In the genomic region with DNA sequence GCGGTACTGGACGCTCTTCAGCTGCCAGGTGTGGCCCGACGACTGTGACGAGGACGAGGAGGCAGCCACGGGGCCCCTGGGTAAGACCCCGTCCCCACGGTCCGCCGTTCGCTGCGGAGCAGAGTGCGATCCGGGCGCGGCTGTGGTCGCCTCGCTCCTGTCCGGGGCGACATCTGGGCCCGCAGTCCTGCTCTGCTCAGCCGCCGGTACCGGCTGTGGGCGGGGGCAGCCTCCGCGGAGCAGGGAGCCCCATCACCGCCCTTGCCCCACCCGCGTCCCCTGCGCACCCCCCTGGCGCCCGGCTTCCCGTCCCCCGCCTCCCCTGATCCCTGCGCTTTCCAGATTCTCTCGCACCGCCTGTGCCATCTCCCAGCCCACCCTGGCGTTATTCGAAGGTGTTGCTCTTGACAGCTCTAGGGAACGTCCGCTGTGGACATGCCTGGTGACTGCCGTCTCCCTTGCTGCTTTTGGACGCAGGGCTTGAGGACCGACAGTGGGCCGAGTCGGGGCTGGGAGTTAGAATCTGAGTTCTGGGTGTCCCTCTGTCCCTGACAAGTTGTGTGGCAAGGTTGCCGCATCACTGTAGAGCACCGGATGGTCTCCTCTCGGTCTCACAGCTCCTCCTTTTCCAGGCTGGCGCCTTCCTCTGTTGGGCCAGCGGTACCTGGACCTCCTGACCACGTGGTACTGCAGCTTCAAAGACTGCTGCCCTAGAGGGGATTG, we compare ENCODE assay signal across 1 cellular context.
TF ChIP-seq lines count a peak whose summit lies in the region.

No MANE protein-coding gene starts in this region.

TF ChIP-seq in GM23338, 12 proteins besides CTCF, POLR2A, EP300 and RAD21 (continued from another document):
- TF ChIP-seq, protein P1, sequence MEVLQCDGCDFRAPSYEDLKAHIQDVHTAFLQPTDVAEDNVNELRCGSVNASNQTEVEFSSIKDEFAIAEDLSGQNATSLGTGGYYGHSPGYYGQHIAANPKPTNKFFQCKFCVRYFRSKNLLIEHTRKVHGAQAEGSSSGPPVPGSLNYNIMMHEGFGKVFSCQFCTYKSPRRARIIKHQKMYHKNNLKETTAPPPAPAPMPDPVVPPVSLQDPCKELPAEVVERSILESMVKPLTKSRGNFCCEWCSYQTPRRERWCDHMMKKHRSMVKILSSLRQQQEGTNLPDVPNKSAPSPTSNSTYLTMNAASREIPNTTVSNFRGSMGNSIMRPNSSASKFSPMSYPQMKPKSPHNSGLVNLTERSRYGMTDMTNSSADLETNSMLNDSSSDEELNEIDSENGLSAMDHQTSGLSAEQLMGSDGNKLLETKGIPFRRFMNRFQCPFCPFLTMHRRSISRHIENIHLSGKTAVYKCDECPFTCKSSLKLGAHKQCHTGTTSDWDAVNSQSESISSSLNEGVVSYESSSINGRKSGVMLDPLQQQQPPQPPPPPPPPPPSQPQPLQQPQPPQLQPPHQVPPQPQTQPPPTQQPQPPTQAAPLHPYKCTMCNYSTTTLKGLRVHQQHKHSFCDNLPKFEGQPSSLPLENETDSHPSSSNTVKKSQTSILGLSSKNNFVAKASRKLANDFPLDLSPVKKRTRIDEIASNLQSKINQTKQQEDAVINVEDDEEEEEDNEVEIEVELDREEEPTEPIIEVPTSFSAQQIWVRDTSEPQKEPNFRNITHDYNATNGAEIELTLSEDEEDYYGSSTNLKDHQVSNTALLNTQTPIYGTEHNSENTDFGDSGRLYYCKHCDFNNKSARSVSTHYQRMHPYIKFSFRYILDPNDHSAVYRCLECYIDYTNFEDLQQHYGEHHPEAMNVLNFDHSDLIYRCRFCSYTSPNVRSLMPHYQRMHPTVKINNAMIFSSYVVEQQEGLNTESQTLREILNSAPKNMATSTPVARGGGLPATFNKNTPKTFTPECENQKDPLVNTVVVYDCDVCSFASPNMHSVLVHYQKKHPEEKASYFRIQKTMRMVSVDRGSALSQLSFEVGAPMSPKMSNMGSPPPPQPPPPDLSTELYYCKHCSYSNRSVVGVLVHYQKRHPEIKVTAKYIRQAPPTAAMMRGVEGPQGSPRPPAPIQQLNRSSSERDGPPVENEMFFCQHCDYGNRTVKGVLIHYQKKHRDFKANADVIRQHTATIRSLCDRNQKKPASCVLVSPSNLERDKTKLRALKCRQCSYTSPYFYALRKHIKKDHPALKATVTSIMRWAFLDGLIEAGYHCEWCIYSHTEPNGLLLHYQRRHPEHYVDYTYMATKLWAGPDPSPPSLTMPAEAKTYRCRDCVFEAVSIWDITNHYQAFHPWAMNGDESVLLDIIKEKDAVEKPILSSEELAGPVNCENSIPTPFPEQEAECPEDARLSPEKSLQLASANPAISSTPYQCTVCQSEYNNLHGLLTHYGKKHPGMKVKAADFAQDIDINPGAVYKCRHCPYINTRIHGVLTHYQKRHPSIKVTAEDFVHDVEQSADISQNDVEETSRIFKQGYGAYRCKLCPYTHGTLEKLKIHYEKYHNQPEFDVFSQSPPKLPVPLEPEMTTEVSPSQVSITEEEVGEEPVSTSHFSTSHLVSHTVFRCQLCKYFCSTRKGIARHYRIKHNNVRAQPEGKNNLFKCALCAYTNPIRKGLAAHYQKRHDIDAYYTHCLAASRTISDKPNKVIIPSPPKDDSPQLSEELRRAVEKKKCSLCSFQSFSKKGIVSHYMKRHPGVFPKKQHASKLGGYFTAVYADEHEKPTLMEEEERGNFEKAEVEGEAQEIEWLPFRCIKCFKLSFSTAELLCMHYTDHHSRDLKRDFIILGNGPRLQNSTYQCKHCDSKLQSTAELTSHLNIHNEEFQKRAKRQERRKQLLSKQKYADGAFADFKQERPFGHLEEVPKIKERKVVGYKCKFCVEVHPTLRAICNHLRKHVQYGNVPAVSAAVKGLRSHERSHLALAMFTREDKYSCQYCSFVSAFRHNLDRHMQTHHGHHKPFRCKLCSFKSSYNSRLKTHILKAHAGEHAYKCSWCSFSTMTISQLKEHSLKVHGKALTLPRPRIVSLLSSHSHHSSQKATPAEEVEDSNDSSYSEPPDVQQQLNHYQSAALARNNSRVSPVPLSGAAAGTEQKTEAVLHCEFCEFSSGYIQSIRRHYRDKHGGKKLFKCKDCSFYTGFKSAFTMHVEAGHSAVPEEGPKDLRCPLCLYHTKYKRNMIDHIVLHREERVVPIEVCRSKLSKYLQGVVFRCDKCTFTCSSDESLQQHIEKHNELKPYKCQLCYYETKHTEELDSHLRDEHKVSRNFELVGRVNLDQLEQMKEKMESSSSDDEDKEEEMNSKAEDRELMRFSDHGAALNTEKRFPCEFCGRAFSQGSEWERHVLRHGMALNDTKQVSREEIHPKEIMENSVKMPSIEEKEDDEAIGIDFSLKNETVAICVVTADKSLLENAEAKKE (CRISPR knock-in tag; IDR thresholded peaks at IDR 0.05) = no peak
- no peak for TF ChIP-seq ZNF114 (CRISPR knock-in tag; IDR thresholded peaks at IDR 0.05)
- no peak for TF ChIP-seq CREB1 (CRISPR knock-in tag; IDR thresholded peaks at IDR 0.05; ENCODE audit: low read depth)
- no peak for TF ChIP-seq NANOG (IDR thresholded peaks at IDR 0.05; ENCODE audit: borderline replicate concordance)
- no peak for TF ChIP-seq JUNB (IDR thresholded peaks at IDR 0.05; ENCODE audit: unreplicated experiment)
- TF ChIP-seq STAT1 (IDR thresholded peaks at IDR 0.05; ENCODE audit: unreplicated experiment) = no peak
- no peak for TF ChIP-seq REST (IDR thresholded peaks at IDR 0.05; ENCODE audit: unreplicated experiment)
- TF ChIP-seq EZH2phosphoT487 (IDR thresholded peaks at IDR 0.05; ENCODE audit: unreplicated experiment) = no peak
- TF ChIP-seq EZH2 (IDR thresholded peaks at IDR 0.05; ENCODE audit: low read depth, unreplicated experiment) = no peak
- TF ChIP-seq, protein P2, sequence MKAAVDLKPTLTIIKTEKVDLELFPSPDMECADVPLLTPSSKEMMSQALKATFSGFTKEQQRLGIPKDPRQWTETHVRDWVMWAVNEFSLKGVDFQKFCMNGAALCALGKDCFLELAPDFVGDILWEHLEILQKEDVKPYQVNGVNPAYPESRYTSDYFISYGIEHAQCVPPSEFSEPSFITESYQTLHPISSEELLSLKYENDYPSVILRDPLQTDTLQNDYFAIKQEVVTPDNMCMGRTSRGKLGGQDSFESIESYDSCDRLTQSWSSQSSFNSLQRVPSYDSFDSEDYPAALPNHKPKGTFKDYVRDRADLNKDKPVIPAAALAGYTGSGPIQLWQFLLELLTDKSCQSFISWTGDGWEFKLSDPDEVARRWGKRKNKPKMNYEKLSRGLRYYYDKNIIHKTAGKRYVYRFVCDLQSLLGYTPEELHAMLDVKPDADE (IDR thresholded peaks at IDR 0.05) = no peak
